ENCODE assay signal across 2 cellular contexts in the genomic region with DNA sequence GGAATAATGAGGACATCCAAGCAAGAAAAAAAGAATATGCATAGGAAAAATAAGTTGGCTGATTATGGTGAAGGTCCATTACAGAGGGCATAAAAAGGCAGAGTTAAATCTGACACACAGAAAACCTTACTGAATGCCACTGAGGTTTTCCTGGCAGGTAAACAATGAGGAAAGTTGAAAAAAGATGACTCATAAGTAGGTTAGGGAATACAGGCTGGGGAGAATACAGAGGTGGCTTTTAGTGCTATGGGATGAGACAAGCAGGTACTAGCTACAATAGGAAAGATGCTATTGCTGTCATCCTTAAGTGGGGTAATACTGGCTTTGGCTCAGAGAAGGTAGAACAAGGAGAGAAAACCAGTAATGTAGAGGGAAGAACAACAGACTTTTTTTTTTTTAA.
A peak's percentile ranks its signal among the peaks of the same experiment; 100 is the strongest.
TF ChIP-seq lines count a peak whose summit lies in the region.

No MANE protein-coding gene starts in this region.

TF ChIP-seq in H1, 55 proteins besides CTCF, POLR2A, EP300 and RAD21:
- TF ChIP-seq CEBPB (IDR thresholded peaks at IDR 0.05; ENCODE audit: low read depth, low read length): no peak
- 0 out of 2 replicates have a peak, but pooled peaks have one; percentile 20 for TF ChIP-seq JUND (IDR thresholded peaks at IDR 0.05; ENCODE audit: low read length)
- no peak for TF ChIP-seq NANOG (IDR thresholded peaks at IDR 0.05; ENCODE audit: insufficient read depth, low read depth, low read length, poor library complexity, severe bottlenecking)
- no peak for TF ChIP-seq TAF1 (IDR thresholded peaks at IDR 0.05; ENCODE audit: low read depth, low read length)

TF ChIP-seq in liver, 16 proteins besides CTCF, POLR2A, EP300 and RAD21:
- TF ChIP-seq HNF4G (IDR thresholded peaks at IDR 0.05) (no peak), JUND (IDR thresholded peaks at IDR 0.05) (peak in 1 of 2 donors; percentile 88), FOXA1 (IDR thresholded peaks at IDR 0.05) (no peak), GABPA (IDR thresholded peaks at IDR 0.05 in 1 of 2, conservative IDR thresholded peaks at IDR 0.05 in 1 of 2) (no peak), FOXA2 (IDR thresholded peaks at IDR 0.05) (peak; percentile 39)
- TF ChIP-seq, protein P1, sequence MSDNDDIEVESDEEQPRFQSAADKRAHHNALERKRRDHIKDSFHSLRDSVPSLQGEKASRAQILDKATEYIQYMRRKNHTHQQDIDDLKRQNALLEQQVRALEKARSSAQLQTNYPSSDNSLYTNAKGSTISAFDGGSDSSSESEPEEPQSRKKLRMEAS (IDR thresholded peaks at IDR 0.05): no peak
